Comparison of ENCODE assay signal across 16 cellular contexts in genomic region chr16:50468749-50469078, GRCh38.
DNase-seq lines count a peak whose midpoint lies in the region; ATAC-seq and TF ChIP-seq lines count a peak whose summit lies in the region.
"Had no signal": no experiment of that assay in that cellular context is flagged by ENCODE, and none has a peak within 500 bp of the region (broad histone marks: within the 10 kb centered on the region; RNA-seq: fewer than 3 reads in every experiment).

No MANE protein-coding gene starts in this region.

- no peak for DNase-seq in activated CD8-positive, alpha-beta T cell treated with anti-CD3 and anti-CD28 coated beads for 36 hours
- no peak for DNase-seq in activated CD8-positive, alpha-beta T cell treated with anti-CD3 and anti-CD28 coated beads, Interleukin-2, amount 10 ng/mL, durations not matched to agents 7 days and 5 days
- DNase-seq in NT2/D1 (ENCODE audit: low read depth, low spot score) (no peak), endodermal cell (no peak), progenitor cell of endocrine pancreas (ENCODE audit: low spot score, unreplicated experiment) (no peak), NCI-H446 treated with DMSO at 0.1 percent for 48 hours (lab: John Stamatoyannopoulos, UW) (no peak), NCI-H146 treated with DMSO at 0.1 percent for 48 hours (lab: John Stamatoyannopoulos, UW; ENCODE audit: unreplicated experiment) (no peak), NCI-H510A treated with DMSO at 0.1 percent for 48 hours (lab: John Stamatoyannopoulos, UW) (no peak)
- DNase-seq: activated CD4-positive, alpha-beta T cell treated with anti-CD3 and anti-CD28 coated beads, Interleukin-2, amount 50 U/mL, for 1 hour; cerebellar nuclear complex; GOT3; stimulated activated naive CD4-positive, alpha-beta T cell treated with Interleukin-2 at 50 U/mL for 16 hours; T-helper 1 cell had no signal

- H3K4me3 ChIP-seq in NT2/D1 (ENCODE audit: insufficient read length, low read depth) (peak overlapping the region; percentile 12), endodermal cell (ENCODE audit: low read length) (no peak overlapping the region)

- POLR2A ChIA-PET in activated CD8-positive, alpha-beta T cell treated with anti-CD3 and anti-CD28 coated beads for 36 hours (lab: Charles Lee): no interaction called here
- POLR2A ChIA-PET in activated CD8-positive, alpha-beta T cell treated with anti-CD3 and anti-CD28 coated beads, Interleukin-2, amount 10 ng/mL, durations not matched to agents 7 days and 5 days (lab: Charles Lee): no interaction called here

- H3K27ac ChIP-seq in endodermal cell (ENCODE audit: low read depth, low read length): no peak overlapping the region
- H3K27ac ChIP-seq: epithelial cell of prostate, KMS-11, left lung had no signal

- H3K4me3 Mint-ChIP-seq in activated CD8-positive, alpha-beta T cell treated with anti-CD3 and anti-CD28 coated beads for 36 hours: peak overlapping the region; percentile 32
- H3K4me3 Mint-ChIP-seq in activated CD8-positive, alpha-beta T cell treated with anti-CD3 and anti-CD28 coated beads, Interleukin-2, amount 10 ng/mL, durations not matched to agents 7 days and 5 days: no peak overlapping the region
- H3K4me3 Mint-ChIP-seq in endodermal cell (peak overlapping the region; percentile 46), progenitor cell of endocrine pancreas (ENCODE audit: low read depth) (peak overlapping the region; percentile 60)

- H3K4me1 ChIP-seq in NT2/D1 (ENCODE audit: insufficient read depth, insufficient read length) (peaks cover 7% of the 10 kb centered on the region), endodermal cell (ENCODE audit: control insufficient read depth, insufficient read depth, low read length) (peaks cover 9% of the 10 kb centered on the region)

- no peak for ATAC-seq in activated CD8-positive, alpha-beta T cell treated with anti-CD3 and anti-CD28 coated beads for 36 hours
- no peak for ATAC-seq in activated CD8-positive, alpha-beta T cell treated with anti-CD3 and anti-CD28 coated beads, Interleukin-2, amount 10 ng/mL, durations not matched to agents 7 days and 5 days

- CTCF ChIA-PET in activated CD8-positive, alpha-beta T cell treated with anti-CD3 and anti-CD28 coated beads for 36 hours (lab: Charles Lee): no interaction called here
- CTCF ChIA-PET in activated CD8-positive, alpha-beta T cell treated with anti-CD3 and anti-CD28 coated beads, Interleukin-2, amount 10 ng/mL, durations not matched to agents 7 days and 5 days (lab: Charles Lee): no interaction called here

- H3K9ac ChIP-seq in NT2/D1 (ENCODE audit: insufficient read length, low read depth) (peak overlapping the region; percentile 44), endodermal cell (ENCODE audit: extremely low read depth, low read length, poor library complexity, severe bottlenecking) (no peak overlapping the region)
- H3K9ac ChIP-seq: KMS-11 had no signal

- no peaks in the 10 kb centered on the region for H3K9me3 Mint-ChIP-seq in activated CD8-positive, alpha-beta T cell treated with anti-CD3 and anti-CD28 coated beads for 36 hours
- no peaks in the 10 kb centered on the region for H3K9me3 Mint-ChIP-seq in activated CD8-positive, alpha-beta T cell treated with anti-CD3 and anti-CD28 coated beads, Interleukin-2, amount 10 ng/mL, durations not matched to agents 7 days and 5 days (ENCODE audit: insufficient read depth)
- H3K9me3 Mint-ChIP-seq in endodermal cell: no peaks in the 10 kb centered on the region
- H3K9me3 Mint-ChIP-seq in progenitor cell of endocrine pancreas (ENCODE audit: low read depth): peaks cover 5% of the 10 kb centered on the region

- no peaks in the 10 kb centered on the region for H3K36me3 Mint-ChIP-seq in activated CD8-positive, alpha-beta T cell treated with anti-CD3 and anti-CD28 coated beads for 36 hours (ENCODE audit: low read depth)
- no peaks in the 10 kb centered on the region for H3K36me3 Mint-ChIP-seq in activated CD8-positive, alpha-beta T cell treated with anti-CD3 and anti-CD28 coated beads, Interleukin-2, amount 10 ng/mL, durations not matched to agents 7 days and 5 days (ENCODE audit: low read depth)
- no peaks in the 10 kb centered on the region for H3K36me3 Mint-ChIP-seq in endodermal cell (ENCODE audit: low read depth)
- H3K36me3 Mint-ChIP-seq in progenitor cell of endocrine pancreas (ENCODE audit: insufficient read depth): no peaks in the 10 kb centered on the region

- H3K27ac Mint-ChIP-seq in activated CD8-positive, alpha-beta T cell treated with anti-CD3 and anti-CD28 coated beads for 36 hours: no peak overlapping the region
- no peak overlapping the region for H3K27ac Mint-ChIP-seq in activated CD8-positive, alpha-beta T cell treated with anti-CD3 and anti-CD28 coated beads, Interleukin-2, amount 10 ng/mL, durations not matched to agents 7 days and 5 days
- H3K27ac Mint-ChIP-seq in endodermal cell (no peak overlapping the region), progenitor cell of endocrine pancreas (no peak overlapping the region)

- no peak for TF ChIP-seq CTCF in activated CD8-positive, alpha-beta T cell treated with anti-CD3 and anti-CD28 coated beads for 36 hours (IDR thresholded peaks at IDR 0.05)
- TF ChIP-seq CTCF in endodermal cell (conservative IDR thresholded peaks at IDR 0.05): no peak
- no peak for TF ChIP-seq CTCF in progenitor cell of endocrine pancreas (IDR thresholded peaks at IDR 0.05; ENCODE audit: unreplicated experiment)

- intact Hi-C loops in activated CD8-positive, alpha-beta T cell treated with anti-CD3 and anti-CD28 coated beads for 36 hours (cut with micrococcal nuclease): no loop called here

- peaks cover 17% of the 10 kb centered on the region for H3K27me3 Mint-ChIP-seq in activated CD8-positive, alpha-beta T cell treated with anti-CD3 and anti-CD28 coated beads for 36 hours
- peaks cover 42% of the 10 kb centered on the region for H3K27me3 Mint-ChIP-seq in activated CD8-positive, alpha-beta T cell treated with anti-CD3 and anti-CD28 coated beads, Interleukin-2, amount 10 ng/mL, durations not matched to agents 7 days and 5 days (ENCODE audit: low read depth)
- peaks cover 35% of the 10 kb centered on the region for H3K27me3 Mint-ChIP-seq in endodermal cell (ENCODE audit: insufficient read depth)
- H3K27me3 Mint-ChIP-seq in progenitor cell of endocrine pancreas: peaks cover 46% of the 10 kb centered on the region

- peaks cover 13% of the 10 kb centered on the region for H3K4me1 Mint-ChIP-seq in activated CD8-positive, alpha-beta T cell treated with anti-CD3 and anti-CD28 coated beads for 36 hours (ENCODE audit: low read depth)
- H3K4me1 Mint-ChIP-seq in activated CD8-positive, alpha-beta T cell treated with anti-CD3 and anti-CD28 coated beads, Interleukin-2, amount 10 ng/mL, durations not matched to agents 7 days and 5 days (ENCODE audit: low read depth): peaks cover 10% of the 10 kb centered on the region
- H3K4me1 Mint-ChIP-seq in endodermal cell (peaks cover 16% of the 10 kb centered on the region), progenitor cell of endocrine pancreas (ENCODE audit: low read depth) (peaks cover 1% of the 10 kb centered on the region)

- H3K36me3 ChIP-seq in NT2/D1 (ENCODE audit: insufficient read depth, insufficient read length, low read length) (no peaks in the 10 kb centered on the region), endodermal cell (ENCODE audit: control insufficient read depth, insufficient read depth, low read length) (no peaks in the 10 kb centered on the region)
- H3K36me3 ChIP-seq: left lung had no signal

- 78 to 88% methylated on average over 4 to 7 of the region's 7 CpGs for WGBS in endodermal cell (ENCODE audit: insufficient coverage in 1 of 2, insufficient read length in 1 of 2), 2 experiments

- H3K9me3 ChIP-seq in NT2/D1 (ENCODE audit: insufficient read depth, low read length) (peaks cover 14% of the 10 kb centered on the region), endodermal cell (ENCODE audit: control insufficient read depth, low read length) (no peaks in the 10 kb centered on the region)
- H3K9me3 ChIP-seq: left lung had no signal

- H3K27me3 ChIP-seq in NT2/D1 (ENCODE audit: insufficient read depth, insufficient read length): peaks cover 53% of the 10 kb centered on the region
- no peaks in the 10 kb centered on the region for H3K27me3 ChIP-seq in endodermal cell (ENCODE audit: control insufficient read depth, insufficient read depth, low read length, poor library complexity, severe bottlenecking)
